In the genomic region with DNA sequence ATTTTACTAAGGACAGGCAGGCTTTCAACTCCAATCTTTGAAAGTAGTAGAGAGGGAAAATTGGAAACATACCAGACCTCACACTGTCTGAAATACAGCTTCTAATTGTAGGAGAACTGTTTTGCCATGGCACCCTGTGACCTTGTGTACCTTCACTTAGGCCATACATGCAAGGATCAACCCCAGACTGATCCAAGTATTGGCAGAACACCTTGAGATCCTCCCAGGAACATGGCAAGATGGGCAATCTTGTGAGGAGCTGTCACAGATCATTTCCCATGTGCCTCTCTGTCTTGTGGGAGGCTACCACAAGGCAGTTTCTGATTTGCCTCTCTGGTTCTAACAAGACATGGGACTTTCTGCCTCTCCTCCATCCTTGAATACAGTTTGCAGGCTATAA, we compare ENCODE assay signal across 18 cellular contexts. TPM values are rescaled to one million over a fixed set of nuclear protein-coding genes. Genes with fewer than 3 reads are reported as not detected.
"Had no signal": no experiment of that assay in that cellular context is flagged by ENCODE, and none has a peak within 500 bp of the region (broad histone marks: within the 10 kb centered on the region; RNA-seq: fewer than 3 reads in every experiment).

No MANE protein-coding gene starts in this region.

- H3K36me3 ChIP-seq: esophagus squamous epithelium, sigmoid colon, spleen, tibial artery had no signal

- DNase-seq: cortex of kidney; effector memory CD8-positive, alpha-beta T cell; erythroblast; esophagus squamous epithelium; mesenchymal stem cell; naive thymus-derived CD4-positive, alpha-beta T cell; posterior cingulate gyrus; psoas muscle; right cardiac atrium; sigmoid colon; spleen; stimulated activated CD4-positive, alpha-beta T cell treated with anti-CD3 and anti-CD28 coated beads, Interleukin-4, amount 100 ng/mL, for 4 hours; stimulated activated naive CD8-positive, alpha-beta T cell treated with anti-CD3 and anti-CD28 coated beads, Interleukin-15, Interleukin-2, amounts not matched to agents 100 U/mL and 50 U/mL, for 24 hours; testis; tibial artery had no signal

- H3K4me1 ChIP-seq: psoas muscle, sigmoid colon, spleen, testis, tibial artery had no signal

- H3K27me3 ChIP-seq: sigmoid colon, testis, tibial artery had no signal

- H3K4me3 ChIP-seq: esophagus squamous epithelium, lung, psoas muscle, sigmoid colon, spleen, testis, tibial artery had no signal

- H3K27ac ChIP-seq: esophagus squamous epithelium, psoas muscle, sigmoid colon, testis, tibial artery had no signal

- ATAC-seq: effector memory CD8-positive, alpha-beta T cell; left lobe of liver; naive thymus-derived CD4-positive, alpha-beta T cell; psoas muscle; stimulated activated memory B cell treated with anti-CD40 and anti-IgM and Interleukin-4, amounts not matched to agents 10 μg/mL and 1 μg/mL and 100 μg/mL, for 72 hours; stimulated activated naive CD8-positive, alpha-beta T cell treated with anti-CD3 and anti-CD28 coated beads, Interleukin-15, Interleukin-2, amounts not matched to agents 100 U/mL and 50 U/mL, for 24 hours had no signal

- H3K9me3 ChIP-seq: esophagus squamous epithelium, psoas muscle, sigmoid colon, spleen, testis, tibial artery had no signal

RNA-seq across cellular contexts. Expression of gene ARNT2, which starts 53.0 kb away (rescaled TPM):
- total RNA-seq: naive thymus-derived CD4-positive, alpha-beta T cell had no signal
- polyA plus RNA-seq: naive thymus-derived CD4-positive, alpha-beta T cell had no signal
